In the genomic region with DNA sequence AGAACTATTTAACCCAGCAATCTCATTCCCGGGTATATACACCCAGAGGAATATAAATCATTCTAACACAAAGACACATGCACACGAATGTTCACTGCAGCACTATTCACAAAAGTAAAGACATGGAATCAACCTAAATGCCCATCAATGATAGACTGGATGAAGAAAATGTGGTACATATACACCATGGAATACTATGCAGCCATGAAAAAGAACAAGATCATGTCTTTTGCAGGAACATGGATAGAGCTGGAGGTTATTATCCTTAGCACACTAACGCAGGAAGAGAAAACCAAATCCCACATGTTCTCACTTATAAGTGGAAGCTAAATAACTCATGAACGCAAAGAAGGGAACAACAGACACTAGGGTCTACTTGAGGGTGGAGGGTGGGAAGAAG, we compare ENCODE assay signal across 1 cellular context. TPM values are rescaled to one million over a fixed set of nuclear protein-coding genes. Genes with fewer than 3 reads are reported as not detected.
"Had no signal": no experiment of that assay in that cellular context is flagged by ENCODE, and none has a peak within 500 bp of the region (broad histone marks: within the 10 kb centered on the region; RNA-seq: fewer than 3 reads in every experiment).

No MANE protein-coding gene starts in this region.

RNA-seq across cellular contexts. Expression of a gene that starts 39.0 kb away (rescaled TPM):
- polyA plus RNA-seq: endothelial cell of umbilical vein had no signal
